ENCODE assay signal across 8 cellular contexts in genomic region chr13:96935971-96936370, GRCh38. TPM values are rescaled to one million over a fixed set of nuclear protein-coding genes. Genes with fewer than 3 reads are reported as not detected.
"Had no signal": no experiment of that assay in that cellular context is flagged by ENCODE, and none has a peak within 500 bp of the region (broad histone marks: within the 10 kb centered on the region; RNA-seq: fewer than 3 reads in every experiment).

No MANE protein-coding gene starts in this region.

- ATAC-seq: K562 had no signal

- H3K4me3 ChIP-seq: K562 had no signal

- H3K9me3 Mint-ChIP-seq: HFFc6 had no signal

- DNase-seq: GOT3, H7, HCEC 1CT, HFFc6, IMR-90, KG1 had no signal

- H3K27ac Mint-ChIP-seq: HFFc6 had no signal

- H3K4me3 Mint-ChIP-seq: HFFc6 had no signal

RNA-seq across cellular contexts. Expression of gene OXGR1, which starts 58.3 kb away (rescaled TPM):
- total RNA-seq: HFFc6, HT-29, IMR-90, K562 had no signal
- polyA plus RNA-seq: IMR-90 had no signal
